In the genomic region with DNA sequence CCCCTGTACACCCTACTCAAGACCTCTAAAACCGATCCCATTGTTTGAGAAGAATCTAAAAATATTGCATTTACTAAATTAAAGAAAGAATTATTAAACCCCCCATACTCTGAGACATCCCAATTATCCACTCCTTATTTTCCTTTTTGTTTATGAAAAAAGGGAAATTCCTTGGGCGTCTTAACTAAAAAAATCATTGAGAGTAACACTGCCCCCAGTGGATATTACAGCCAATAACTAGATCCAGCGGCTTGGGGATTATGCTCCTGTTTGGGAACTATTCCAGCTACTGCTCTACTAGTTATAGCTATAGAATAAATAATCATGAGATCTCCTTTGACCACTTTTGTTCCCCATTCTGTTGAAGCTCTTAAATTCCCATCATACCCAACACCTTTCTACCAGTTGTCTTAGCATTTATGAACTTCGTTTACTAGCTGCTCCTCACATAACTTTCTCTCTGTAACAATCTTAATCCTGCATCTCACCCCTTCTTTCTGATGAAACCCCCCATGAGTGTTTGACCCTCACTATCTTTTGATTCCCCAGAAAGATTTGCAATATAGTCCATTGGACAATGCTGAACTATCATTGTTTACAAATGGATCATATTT, we compare ENCODE assay signal across 9 cellular contexts. TPM values are rescaled to one million over a fixed set of nuclear protein-coding genes. Genes with fewer than 3 reads are reported as not detected.
DNase-seq lines count a peak whose midpoint lies in the region; ATAC-seq and TF ChIP-seq lines count a peak whose summit lies in the region.
"Had no signal": no experiment of that assay in that cellular context is flagged by ENCODE, and none has a peak within 500 bp of the region (broad histone marks: within the 10 kb centered on the region; RNA-seq: fewer than 3 reads in every experiment).

No MANE protein-coding gene starts in this region.

- intact Hi-C loops in sciatic nerve (cut with DNase I) = no loop called here

- no peaks in the 10 kb centered on the region for H3K27me3 Mint-ChIP-seq in osteocyte (ENCODE audit: unreplicated experiment)

- H3K4me3 Mint-ChIP-seq in osteocyte (ENCODE audit: unreplicated experiment) = no peak overlapping the region

- H3K9me3 Mint-ChIP-seq in osteocyte (ENCODE audit: unreplicated experiment) = peaks cover 4% of the 10 kb centered on the region

- H3K4me1 Mint-ChIP-seq in osteocyte (ENCODE audit: unreplicated experiment) = no peaks in the 10 kb centered on the region

- TF ChIP-seq CTCF in osteocyte (IDR thresholded peaks at IDR 0.05) = peak; percentile 54

- H3K36me3 Mint-ChIP-seq in osteocyte (ENCODE audit: unreplicated experiment) = no peaks in the 10 kb centered on the region

- H3K27ac Mint-ChIP-seq in osteocyte (ENCODE audit: unreplicated experiment) = no peak overlapping the region

- DNase-seq in ELR (ENCODE audit: low read depth) (peak; percentile 68), M059J (ENCODE audit: low read depth) (peak; percentile 41), dermis blood vessel endothelial cell (peak; percentile 54), osteocyte (ENCODE audit: extremely low spot score, unreplicated experiment) (no peak), sciatic nerve (ENCODE audit: low spot score) (no peak)
- DNase-seq: hypothalamus had no signal

- ATAC-seq in HG03342 (IDR thresholded peaks at IDR 0.05; ENCODE audit: unreplicated experiment) (no peak), sciatic nerve (no peak), GM21619 (IDR thresholded peaks at IDR 0.05; ENCODE audit: unreplicated experiment) (no peak), HG02798 (IDR thresholded peaks at IDR 0.05; ENCODE audit: poor library complexity, unreplicated experiment) (no peak)

RNA-seq across cellular contexts. Expression of a gene that starts 12.7 kb away (rescaled TPM):
- 1.6 and 3.3 TPM in 2 replicates for total RNA-seq in M059J (2014; rRNA removed; shearing (Covaris generic))
- total RNA-seq in dermis blood vessel endothelial cell (0.14 and 0.34 TPM in 2 replicates), osteocyte (not detected in 2 replicates), sciatic nerve (17.3 TPM)

RNA-seq across cellular contexts. Expression of a gene that starts 12.9 kb away (rescaled TPM):
- 64.5 and 103 TPM in 2 replicates for total RNA-seq in M059J (2014; rRNA removed; shearing (Covaris generic))
- 18.9 TPM in 2 replicates for total RNA-seq in dermis blood vessel endothelial cell
- 16.1 and 18.2 TPM in 2 replicates for total RNA-seq in osteocyte
- total RNA-seq in sciatic nerve = 38.8 TPM

RNA-seq across cellular contexts. Expression of a gene that starts 29.8 kb away (rescaled TPM):
- 0.12 TPM in 1 of 2 replicates, not detected in the other for total RNA-seq in M059J (2014; rRNA removed; shearing (Covaris generic))
- total RNA-seq in dermis blood vessel endothelial cell (0.33 and 1.7 TPM in 2 replicates), osteocyte (2.1 and 2.4 TPM in 2 replicates), sciatic nerve (4.9 TPM)

Comparison
In these comparisons a context has a peak if more than half of its experiments do, and no peak if none do; other contexts are left out.
1. DNase-seq: peak in ELR (single experiment), M059J (single experiment) and dermis blood vessel endothelial cell (single experiment); none in osteocyte (single experiment) and sciatic nerve (single experiment).